Comparison of ENCODE assay signal across 22 cellular contexts in genomic region chr1:113581323-113581722, GRCh38.
DNase-seq lines count a peak whose midpoint lies in the region; FAIRE-seq and TF ChIP-seq lines count a peak whose summit lies in the region.
"Had no signal": no experiment of that assay in that cellular context is flagged by ENCODE, and none has a peak within 500 bp of the region (broad histone marks: within the 10 kb centered on the region; RNA-seq: fewer than 3 reads in every experiment).

No MANE protein-coding gene starts in this region.

- no peaks in the 10 kb centered on the region for H3K4me1 Mint-ChIP-seq in nephron progenitor cell
- H3K4me1 Mint-ChIP-seq: CD14-positive monocyte; CD4-positive, alpha-beta memory T cell; CD4-positive, CD25-positive, alpha-beta regulatory T cell; CD8-positive, alpha-beta memory T cell had no signal

- no peak for TF ChIP-seq POLR2A in H54 (IDR thresholded peaks at IDR 0.05; ENCODE audit: low read depth, low read length)
- no peak for TF ChIP-seq POLR2A in vagina (IDR thresholded peaks at IDR 0.05)

- H3K27ac Mint-ChIP-seq in nephron progenitor cell = peak overlapping the region; percentile 7
- H3K27ac Mint-ChIP-seq: CD14-positive monocyte; CD4-positive, alpha-beta memory T cell; CD8-positive, alpha-beta memory T cell had no signal

- no peaks in the 10 kb centered on the region for H3K9me3 Mint-ChIP-seq in nephron progenitor cell

- no peak for DNase-seq in H54 (ENCODE audit: insufficient read length, low spot score)
- no peak for DNase-seq in nephron progenitor cell
- no peak for DNase-seq in stimulated activated CD4-positive, alpha-beta T cell treated with anti-CD3 and anti-CD28 coated beads, Interleukin-2, amount 100 ng/mL, for 48 hours
- no peak for DNase-seq in NCI-H1930 (lab: John Stamatoyannopoulos, UW)
- no peak for DNase-seq in vagina (ENCODE audit: extremely low spot score in 2 of 2)
- DNase-seq: 8988T; ACHN; BE2C; C1 segment of cervical spinal cord; CD4-positive, alpha-beta memory T cell; CD4-positive, CD25-positive, alpha-beta regulatory T cell; CD8-positive, alpha-beta memory T cell; COR-L47; DMS79 treated with DMSO at 0.1 percent for 48 hours; GF-D8 had no signal

- no peak overlapping the region for H3K27ac ChIP-seq in vagina
- H3K27ac ChIP-seq: BLaER1 had no signal

- H3K4me3 Mint-ChIP-seq in nephron progenitor cell = no peak overlapping the region
- H3K4me3 Mint-ChIP-seq: CD14-positive monocyte; CD4-positive, alpha-beta memory T cell; CD4-positive, CD25-positive, alpha-beta regulatory T cell; CD8-positive, alpha-beta memory T cell had no signal

- no peaks in the 10 kb centered on the region for H3K9me3 ChIP-seq in vagina
- H3K9me3 ChIP-seq: BE2C, BLaER1 had no signal

- H3K4me1 ChIP-seq in vagina = peaks cover 6% of the 10 kb centered on the region
- H3K4me1 ChIP-seq: BLaER1 had no signal

- H3K4me3 ChIP-seq in vagina = no peak overlapping the region
- H3K4me3 ChIP-seq: BLaER1 had no signal

- H3K27me3 Mint-ChIP-seq in nephron progenitor cell (ENCODE audit: low read depth, poor library complexity) = no peaks in the 10 kb centered on the region
- H3K27me3 Mint-ChIP-seq: CD4-positive, alpha-beta memory T cell; CD4-positive, CD25-positive, alpha-beta regulatory T cell had no signal

- intact Hi-C loops in vagina (cut with DNase I) = no loop called here

- FAIRE-seq in H54 (lab: Jason Lieb, UNC) = peak; percentile 58
- FAIRE-seq: A204.1, D721Med, G401.6, GM12891, GM19239 had no signal

- no peaks in the 10 kb centered on the region for H3K36me3 ChIP-seq in vagina
- H3K36me3 ChIP-seq: BLaER1 had no signal

- H3K36me3 Mint-ChIP-seq in nephron progenitor cell (ENCODE audit: low read depth) = peaks cover 4% of the 10 kb centered on the region
- H3K36me3 Mint-ChIP-seq: CD14-positive monocyte; CD4-positive, CD25-positive, alpha-beta regulatory T cell had no signal

- TF ChIP-seq CTCF in nephron progenitor cell (IDR thresholded peaks at IDR 0.05) (no peak), vagina (IDR thresholded peaks at IDR 0.05) (no peak)

- no peaks in the 10 kb centered on the region for H3K27me3 ChIP-seq in vagina
- H3K27me3 ChIP-seq: BE2C, BLaER1 had no signal
